Comparison of ENCODE assay signal across 8 cellular contexts in the genomic region with DNA sequence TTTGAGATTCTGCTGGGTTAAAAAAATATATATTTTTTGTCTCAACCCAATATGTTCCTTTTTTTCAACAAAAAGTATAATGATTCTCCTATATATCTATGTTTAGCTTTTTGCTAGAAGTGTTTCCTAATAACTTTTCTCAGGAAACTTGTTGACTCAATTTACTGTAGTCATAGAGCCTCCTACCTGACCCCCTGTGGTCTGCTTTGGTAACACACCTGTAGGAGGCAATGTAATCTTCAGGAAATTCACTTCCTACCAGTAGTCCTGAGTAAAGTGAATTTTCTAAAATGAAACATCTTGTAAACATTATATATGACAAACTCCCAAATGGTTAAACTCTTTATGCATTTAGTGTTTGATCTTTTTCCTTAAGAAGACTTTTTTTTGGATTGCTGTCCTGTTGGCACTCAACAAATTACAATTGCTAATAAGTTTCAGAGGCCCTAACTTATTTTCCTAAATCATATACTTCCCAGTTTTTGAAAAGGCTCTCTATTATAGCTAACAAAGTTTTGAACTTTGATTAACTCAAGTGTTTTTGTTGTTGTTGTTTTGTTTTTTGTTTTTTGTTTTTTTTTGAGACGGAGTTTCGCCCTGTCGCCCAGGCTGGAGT.
DNase-seq lines count a peak whose midpoint lies in the region; ATAC-seq and TF ChIP-seq lines count a peak whose summit lies in the region.

No MANE protein-coding gene starts in this region.

- H3K9me3 Mint-ChIP-seq in glutamatergic neuron (ENCODE audit: unreplicated experiment): no peaks in the 10 kb centered on the region

- no peaks in the 10 kb centered on the region for H3K36me3 Mint-ChIP-seq in T-helper 17 cell (ENCODE audit: low read depth)
- H3K36me3 Mint-ChIP-seq in glutamatergic neuron (ENCODE audit: unreplicated experiment): no peaks in the 10 kb centered on the region

- peak; percentile 44 for ATAC-seq in HG02759 (IDR thresholded peaks at IDR 0.05; ENCODE audit: unreplicated experiment)
- ATAC-seq in T-helper 17 cell: peak; percentile 65
- no peak for ATAC-seq in left cardiac atrium

- H3K27ac Mint-ChIP-seq in T-helper 17 cell: no peak overlapping the region
- no peak overlapping the region for H3K27ac Mint-ChIP-seq in glutamatergic neuron (ENCODE audit: unreplicated experiment)

- H3K4me1 Mint-ChIP-seq in T-helper 17 cell (peaks cover 4% of the 10 kb centered on the region), glutamatergic neuron (ENCODE audit: low read depth, unreplicated experiment) (peaks cover 2% of the 10 kb centered on the region)

- H3K4me3 Mint-ChIP-seq in T-helper 17 cell: no peak overlapping the region
- no peak overlapping the region for H3K4me3 Mint-ChIP-seq in glutamatergic neuron (ENCODE audit: unreplicated experiment)

- no peaks in the 10 kb centered on the region for H3K27me3 ChIP-seq in uterus

- no peak overlapping the region for H3K4me3 ChIP-seq in uterus

- H3K27ac ChIP-seq in uterus: no peak overlapping the region

- no peak for TF ChIP-seq POLR2A in uterus (IDR thresholded peaks at IDR 0.05)

- no peaks in the 10 kb centered on the region for H3K36me3 ChIP-seq in uterus

- H3K27me3 Mint-ChIP-seq in T-helper 17 cell (no peaks in the 10 kb centered on the region), glutamatergic neuron (ENCODE audit: unreplicated experiment) (peaks cover 2% of the 10 kb centered on the region)

- H3K4me1 ChIP-seq in uterus: peaks cover 0 to 3% of the 10 kb centered on the region in 2 donors

- DNase-seq in DMS53 (lab: John Stamatoyannopoulos, UW): peak; percentile 61
- no peak for DNase-seq in T-helper 17 cell
- DNase-seq in glutamatergic neuron: no peak
- no peak for DNase-seq in uterus
- DNase-seq in NCI-H2171 treated with DMSO at 0.1 percent for 48 hours (lab: John Stamatoyannopoulos, UW): no peak
- no peak for DNase-seq in left cardiac atrium
- no peak for DNase-seq in NCI-H2196 treated with DMSO at 0.1 percent for 48 hours (lab: John Stamatoyannopoulos, UW; ENCODE audit: unreplicated experiment)

- TF ChIP-seq CTCF in glutamatergic neuron (IDR thresholded peaks at IDR 0.05; ENCODE audit: partially characterized antibody, unreplicated experiment) (peak; percentile 70), uterus (IDR thresholded peaks at IDR 0.05) (peak in 3 of 4 experiments; percentile 22 to 36 (median 28))

- H3K9me3 ChIP-seq in T-helper 17 cell (ENCODE audit: control insufficient read depth, low read length, poor library complexity, severe bottlenecking): no peaks in the 10 kb centered on the region
- no peaks in the 10 kb centered on the region for H3K9me3 ChIP-seq in uterus

- intact Hi-C loops in uterus (cut with DNase I; ENCODE audit: low total_unique reads) (no loop called here), left cardiac atrium (cut with DNase I) (no loop called here)

Comparison
In these comparisons a context has a peak if more than half of its experiments do, and no peak if none do; other contexts are left out.
1. ATAC-seq: peak in HG02759 (single experiment) and T-helper 17 cell (single experiment); none in left cardiac atrium (0 of 2).